ENCODE assay signal across 9 cellular contexts in genomic region chr3:127044996-127045395, GRCh38.
A peak's percentile ranks its signal among the peaks of the same experiment; 100 is the strongest.
DNase-seq lines count a peak whose midpoint lies in the region; ATAC-seq and TF ChIP-seq lines count a peak whose summit lies in the region.
"Had no signal": no experiment of that assay in that cellular context is flagged by ENCODE, and none has a peak within 500 bp of the region (broad histone marks: within the 10 kb centered on the region; RNA-seq: fewer than 3 reads in every experiment).

No MANE protein-coding gene starts in this region.

- no peaks in the 10 kb centered on the region for H3K9me3 Mint-ChIP-seq in activated CD4-positive, alpha-beta T cell treated with anti-CD3 and anti-CD28 coated beads, Interleukin-2, amount 10 ng/mL, durations not matched to agents 7 days and 5 days

- no peak overlapping the region for H3K4me3 Mint-ChIP-seq in activated CD4-positive, alpha-beta T cell treated with anti-CD3 and anti-CD28 coated beads, Interleukin-2, amount 10 ng/mL, durations not matched to agents 7 days and 5 days

- 37% methylated on average over 4 of the region's 4 CpGs for WGBS in right cardiac atrium

- H3K4me1 ChIP-seq in right cardiac atrium (ENCODE audit: control insufficient read depth, insufficient read depth, low read length), result peaks cover 3% of the 10 kb centered on the region

- H3K9me3 ChIP-seq in right cardiac atrium (ENCODE audit: control insufficient read depth, low read length), result no peaks in the 10 kb centered on the region

- H3K27me3 ChIP-seq in right cardiac atrium (ENCODE audit: control insufficient read depth, insufficient read depth), result no peaks in the 10 kb centered on the region
- H3K27me3 ChIP-seq: BLaER1 had no signal

- intact Hi-C loops in Right ventricle myocardium superior (cut with DNase I), result no loop called here
- intact Hi-C loops in cardiac septum (cut with DNase I), result no loop called here
- intact Hi-C loops in right cardiac atrium (cut with DNase I), result no loop called here

- H3K4me1 Mint-ChIP-seq in activated CD4-positive, alpha-beta T cell treated with anti-CD3 and anti-CD28 coated beads, Interleukin-2, amount 10 ng/mL, durations not matched to agents 7 days and 5 days, result no peaks in the 10 kb centered on the region

- H3K36me3 Mint-ChIP-seq in activated CD4-positive, alpha-beta T cell treated with anti-CD3 and anti-CD28 coated beads, Interleukin-2, amount 10 ng/mL, durations not matched to agents 7 days and 5 days (ENCODE audit: low read depth), result no peaks in the 10 kb centered on the region

- POLR2A ChIA-PET in activated CD4-positive, alpha-beta T cell treated with anti-CD3 and anti-CD28 coated beads, Interleukin-2, amount 10 ng/mL, durations not matched to agents 7 days and 5 days (lab: Charles Lee), result no interaction called here

- DNase-seq in Right ventricle myocardium superior (peak; percentile 42), cardiac septum (ENCODE audit: low spot score) (no peak), OCI-M1 (lab: John Stamatoyannopoulos, UW) (peak; percentile 4), right cardiac atrium (peak in 1 of 3 donors; percentile 52), GDM1 (lab: John Stamatoyannopoulos, UW) (no peak), GM10266 (ENCODE audit: extremely low spot score) (no peak), DMS153 (lab: John Stamatoyannopoulos, UW) (no peak)
- DNase-seq in activated CD4-positive, alpha-beta T cell treated with anti-CD3 and anti-CD28 coated beads, Interleukin-2, amount 10 ng/mL, durations not matched to agents 7 days and 5 days, result no peak

- H3K27ac Mint-ChIP-seq in activated CD4-positive, alpha-beta T cell treated with anti-CD3 and anti-CD28 coated beads, Interleukin-2, amount 10 ng/mL, durations not matched to agents 7 days and 5 days, result no peak overlapping the region

- CTCF ChIA-PET in activated CD4-positive, alpha-beta T cell treated with anti-CD3 and anti-CD28 coated beads, Interleukin-2, amount 10 ng/mL, durations not matched to agents 7 days and 5 days (lab: Charles Lee), result no interaction called here

- H3K27me3 Mint-ChIP-seq in activated CD4-positive, alpha-beta T cell treated with anti-CD3 and anti-CD28 coated beads, Interleukin-2, amount 10 ng/mL, durations not matched to agents 7 days and 5 days, result no peaks in the 10 kb centered on the region

- H3K27ac ChIP-seq in right cardiac atrium (ENCODE audit: low read length), result no peak overlapping the region
- H3K27ac ChIP-seq: BLaER1 had no signal

- no peak for TF ChIP-seq CTCF in GM10266 (IDR thresholded peaks at IDR 0.05; ENCODE audit: control insufficient read depth, insufficient read depth, low read depth, missing control alignments)

- ATAC-seq in Right ventricle myocardium superior (ENCODE audit: poor library complexity) (peak; percentile 83), right cardiac atrium (peak; percentile 40 to 42)

- H3K4me3 ChIP-seq in right cardiac atrium (ENCODE audit: low read length), result no peak overlapping the region
- H3K4me3 ChIP-seq: BLaER1 had no signal

Comparison
In these comparisons a context has a peak if more than half of its experiments do, and no peak if none do; other contexts are left out.
1. DNase-seq: peak in Right ventricle myocardium superior (single experiment) and OCI-M1 (single experiment); none in cardiac septum (single experiment), activated CD4-positive, alpha-beta T cell treated with anti-CD3 and anti-CD28 coated beads, Interleukin-2, amount 10 ng/mL, durations not matched to agents 7 days and 5 days (single experiment), GDM1 (single experiment), GM10266 (single experiment) and DMS153 (single experiment).